In the genomic region with DNA sequence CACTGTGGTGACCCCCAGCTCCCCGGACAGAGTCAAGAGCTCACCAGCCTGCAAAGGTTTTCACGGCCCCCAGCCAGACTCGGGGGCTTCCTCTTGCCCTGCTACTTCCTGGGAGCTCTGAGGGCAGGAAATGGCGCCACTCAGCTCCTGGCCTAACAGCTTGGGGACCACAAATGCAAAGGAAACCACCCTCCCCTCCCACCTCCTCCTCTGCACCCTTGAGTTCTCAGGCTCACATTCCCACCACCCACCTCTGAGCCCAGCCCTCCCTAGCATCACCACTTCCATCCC, we compare ENCODE assay signal across 10 cellular contexts. TPM values are rescaled to one million over a fixed set of nuclear protein-coding genes. Genes with fewer than 3 reads are reported as not detected.
DNase-seq lines count a peak whose midpoint lies in the region; ATAC-seq and TF ChIP-seq lines count a peak whose summit lies in the region.
"Had no signal": no experiment of that assay in that cellular context is flagged by ENCODE, and none has a peak within 500 bp of the region (broad histone marks: within the 10 kb centered on the region; RNA-seq: fewer than 3 reads in every experiment).

No MANE protein-coding gene starts in this region.

- CTCF ChIA-PET in OCI-LY7 (lab: Charles Lee; ENCODE audit: unreplicated experiment), result no interaction called here

- peak overlapping the region; percentile 99 for H3K4me2 ChIP-seq in OCI-LY7 (ENCODE audit: low read length)
- H3K4me2 ChIP-seq in H9 (ENCODE audit: insufficient read depth, insufficient read length, low read length), result no peak overlapping the region

- H3K23me2 ChIP-seq in H9 (ENCODE audit: insufficient read length, low read depth, low read length, poor library complexity, severe bottlenecking), result peaks cover 8% of the 10 kb centered on the region

- H3K9me3 Mint-ChIP-seq in activated naive CD8-positive, alpha-beta T cell treated with anti-CD3 and anti-CD28 coated beads, Interleukin-2, amount 50 U/mL, for 24 hours, result no peaks in the 10 kb centered on the region
- no peaks in the 10 kb centered on the region; a peak in 1 of 5 replicates for H3K9me3 Mint-ChIP-seq in H9
- no peaks in the 10 kb centered on the region for H3K9me3 Mint-ChIP-seq in chondrocyte (ENCODE audit: low read depth)

- H3K4me1 ChIP-seq in OCI-LY7 (ENCODE audit: insufficient read depth, low read length, poor library complexity, severe bottlenecking) (peaks cover 39% of the 10 kb centered on the region), H9 (ENCODE audit: insufficient read depth, low read length) (peaks cover 3% of the 10 kb centered on the region; the same call in 1 of the 2 replicates)

- H2AFZ ChIP-seq in OCI-LY7 (ENCODE audit: low read length), result peak overlapping the region; percentile 79
- no peak overlapping the region for H2AFZ ChIP-seq in H9 (ENCODE audit: low read length)

- peak overlapping the region; percentile 81 for H3K27ac ChIP-seq in OCI-LY7 (ENCODE audit: low read depth, low read length, poor library complexity, severe bottlenecking)
- H3K27ac ChIP-seq in H9 (ENCODE audit: insufficient read length, low read depth, low read length), result no peak overlapping the region
- H3K27ac ChIP-seq: 22Rv1 had no signal

- POLR2A ChIA-PET in OCI-LY7 (lab: Charles Lee), result interaction anchor here (0.7 to 1.1 kb wide), 4 partner anchors 9 to 333 kb away, joined by 3 to 5 read pairs (median 4); partner anchors contain the start of gene HIRIP3

- H2BK12ac ChIP-seq in H9 (ENCODE audit: insufficient read length, low read depth, low read length), result no peak overlapping the region

- no peaks in the 10 kb centered on the region; the same call in 1 of the 2 replicates for H3K27me3 ChIP-seq in H9 (ENCODE audit: insufficient read depth, low read length)

- H3K9me2 ChIP-seq in OCI-LY7 (ENCODE audit: insufficient read depth, low read length), result no peaks in the 10 kb centered on the region

- H3K27ac Mint-ChIP-seq in activated naive CD8-positive, alpha-beta T cell treated with anti-CD3 and anti-CD28 coated beads, Interleukin-2, amount 50 U/mL, for 24 hours, result peak overlapping the region; percentile 99
- H3K27ac Mint-ChIP-seq in H9, result peak overlapping the region in 1 of 3 experiments; percentile 87; a peak in 1 of 7 replicates
- H3K27ac Mint-ChIP-seq in chondrocyte (ENCODE audit: unreplicated experiment), result no peak overlapping the region

- no TSS peak for BruUV-seq in OCI-LY7 (replicated peaks; lab: Mats Ljungman, UMichigan)

- H3K14ac ChIP-seq in H9 (ENCODE audit: insufficient read depth, low read length), result no peak overlapping the region; the same call in 1 of the 2 replicates

- WGBS in H9 (ENCODE audit: extremely low coverage, insufficient read length, low lambda C conversion rate), result no CpG with 5 or more reads among the region's 4 CpGs

- no peak overlapping the region for H3T11ph ChIP-seq in H9 (ENCODE audit: low read length)

- H3K27me3 Mint-ChIP-seq in activated naive CD8-positive, alpha-beta T cell treated with anti-CD3 and anti-CD28 coated beads, Interleukin-2, amount 50 U/mL, for 24 hours, result no peaks in the 10 kb centered on the region
- peaks cover 9% of the 10 kb centered on the region; the same call in 1 of the 2 replicates for H3K27me3 Mint-ChIP-seq in H9 (ENCODE audit: low read depth)
- H3K27me3 Mint-ChIP-seq in chondrocyte (ENCODE audit: low read depth), result no peaks in the 10 kb centered on the region

- H3K79me1 ChIP-seq in H9 (ENCODE audit: insufficient read depth, low read depth, low read length, poor library complexity, severe bottlenecking), result no peaks in the 10 kb centered on the region

- ATAC-seq in activated naive CD8-positive, alpha-beta T cell treated with anti-CD3 and anti-CD28 coated beads, Interleukin-2, amount 50 U/mL, for 24 hours, result peak; percentile 13
- no peak for ATAC-seq in GM21515 (IDR thresholded peaks at IDR 0.05; ENCODE audit: unreplicated experiment)

- DNase-seq in NCI-H526 (lab: John Stamatoyannopoulos, UW), result peak; percentile 24 to 62
- no peak for DNase-seq in NCI-H526 treated with DMSO at 0.1 percent for 48 hours (lab: John Stamatoyannopoulos, UW)
- peak; percentile 67 for DNase-seq in OCI-LY7 (ENCODE audit: low spot score)
- peak; percentile 63 for DNase-seq in activated naive CD8-positive, alpha-beta T cell treated with anti-CD3 and anti-CD28 coated beads, Interleukin-2, amount 50 U/mL, for 24 hours
- DNase-seq in stimulated activated naive CD4-positive, alpha-beta T cell (lab: John Stamatoyannopoulos, UW), result peak; percentile 11 to 65 (median 36)
- DNase-seq in H9, result no peak
- DNase-seq in chondrocyte (ENCODE audit: low spot score), result no peak
- DNase-seq: NCI-H748 treated with DMSO at 0.1 percent for 48 hours had no signal

- TF ChIP-seq CTCF in OCI-LY7 (conservative IDR thresholded peaks at IDR 0.05; ENCODE audit: low read length) (0 out of 2 replicates have a peak, but pooled peaks have one; percentile 17), H9 (conservative IDR thresholded peaks at IDR 0.05) (no peak), chondrocyte (IDR thresholded peaks at IDR 0.05) (no peak)

- no peak overlapping the region for H2BK120ac ChIP-seq in H9 (ENCODE audit: low read depth, low read length, poor library complexity, severe bottlenecking)

- H4K5ac ChIP-seq in H9 (ENCODE audit: insufficient read length, low read depth, low read length), result no peak overlapping the region

- no peak overlapping the region for H4K8ac ChIP-seq in H9 (replicated peaks; ENCODE audit: insufficient read length, low read depth, low read length)

- no peak overlapping the region for H2AK5ac ChIP-seq in H9 (ENCODE audit: insufficient read length, low read length)

- H3K4me3 ChIP-seq in OCI-LY7 (ENCODE audit: low read depth, low read length, poor library complexity, severe bottlenecking), result peak overlapping the region; percentile 78

- no peak overlapping the region for H3K9ac ChIP-seq in H9 (ENCODE audit: extremely low read depth, insufficient read length, low read length)

- H3K79me2 ChIP-seq in OCI-LY7 (ENCODE audit: insufficient read depth, low read depth, low read length) (peaks cover 52% of the 10 kb centered on the region), H9 (ENCODE audit: insufficient read depth, low read length) (no peaks in the 10 kb centered on the region)

- H3K9me3 ChIP-seq in OCI-LY7 (ENCODE audit: low read length), result no peaks in the 10 kb centered on the region
- H3K9me3 ChIP-seq in H9 (ENCODE audit: control insufficient read depth, low read depth, low read length), result no peaks in the 10 kb centered on the region

- peak overlapping the region; percentile 100 for H3K4me3 Mint-ChIP-seq in activated naive CD8-positive, alpha-beta T cell treated with anti-CD3 and anti-CD28 coated beads, Interleukin-2, amount 50 U/mL, for 24 hours
- H3K4me3 Mint-ChIP-seq in H9 (no peak overlapping the region), chondrocyte (ENCODE audit: unreplicated experiment) (no peak overlapping the region)

- H2BK15ac ChIP-seq in H9 (ENCODE audit: low read depth, low read length), result no peak overlapping the region

- H3K4ac ChIP-seq in H9 (ENCODE audit: low read depth, low read length), result no peak overlapping the region

- H2BK5ac ChIP-seq in H9 (ENCODE audit: insufficient read length, low read length), result no peak overlapping the region

- H4K91ac ChIP-seq in H9 (ENCODE audit: insufficient read length, low read depth, low read length), result no peak overlapping the region

- H3K36me3 ChIP-seq in OCI-LY7 (ENCODE audit: insufficient read depth, low read length), result peaks cover 6% of the 10 kb centered on the region; the same call in 1 of the 2 replicates

- H3K18ac ChIP-seq in H9 (ENCODE audit: insufficient read length, low read depth, low read length), result no peak overlapping the region

- H4K20me1 ChIP-seq in OCI-LY7 (ENCODE audit: insufficient read depth, low read length) (no peaks in the 10 kb centered on the region), H9 (ENCODE audit: control insufficient read depth, insufficient read depth, insufficient read length) (no peaks in the 10 kb centered on the region)

- H3K4me1 Mint-ChIP-seq in activated naive CD8-positive, alpha-beta T cell treated with anti-CD3 and anti-CD28 coated beads, Interleukin-2, amount 50 U/mL, for 24 hours, result peaks cover 63% of the 10 kb centered on the region
- peaks cover 30 to 40% of the 10 kb centered on the region in 2 experiments for H3K4me1 Mint-ChIP-seq in H9
- H3K4me1 Mint-ChIP-seq in chondrocyte (ENCODE audit: low read depth), result peaks cover 6% of the 10 kb centered on the region

- intact Hi-C loops in OCI-LY7 (cut with micrococcal nuclease; ENCODE audit: unreplicated experiment), result loop anchor here (5.0 to 10.0 kb wide), 2 partner anchors 35 to 58 kb away; no protein-coding TSS in a partner anchor

- no peak overlapping the region for H2BK20ac ChIP-seq in H9 (ENCODE audit: low read depth, low read length, poor library complexity, severe bottlenecking)

- H3K23ac ChIP-seq in H9 (ENCODE audit: insufficient read length, low read depth, low read length), result no peak overlapping the region

- peaks cover 39% of the 10 kb centered on the region for H3K36me3 Mint-ChIP-seq in activated naive CD8-positive, alpha-beta T cell treated with anti-CD3 and anti-CD28 coated beads, Interleukin-2, amount 50 U/mL, for 24 hours (ENCODE audit: low read depth)
- H3K36me3 Mint-ChIP-seq in H9 (ENCODE audit: insufficient read depth in 1 of 3, low read depth in 3 of 3) (no peaks in the 10 kb centered on the region; a peak in 1 of 7 replicates), chondrocyte (ENCODE audit: low read depth) (no peaks in the 10 kb centered on the region)

- no peak overlapping the region for H3K56ac ChIP-seq in H9 (ENCODE audit: insufficient read length, low read depth, low read length)

RNA-seq across cellular contexts. Expression of gene SPN, which starts 0.4 kb away (rescaled TPM):
- total RNA-seq in OCI-LY7 (2014; rRNA removed; shearing (Covaris generic)), result 43.6 and 59.4 TPM in 2 replicates
- total RNA-seq in OCI-LY7 (2022) (87.6 and 90.5 TPM in 2 replicates), H9 (2021) (0.77 and 1.1 TPM in 2 replicates), chondrocyte (not detected in 3 replicates)

RNA-seq across cellular contexts. Expression of gene QPRT, which starts 16.3 kb away (rescaled TPM):
- 9.4 and 10.6 TPM in 2 replicates for total RNA-seq in OCI-LY7 (2014; rRNA removed; shearing (Covaris generic))
- total RNA-seq in OCI-LY7 (2022) (12.6 and 15.8 TPM in 2 replicates), H9 (2021) (107 TPM in 2 replicates), chondrocyte (19.5 to 21.8 TPM (median 20.7 TPM) in 3 replicates)

Comparison
In these comparisons a context has a peak if more than half of its experiments do, and no peak if none do; other contexts are left out.
1. DNase-seq: peak in NCI-H526 (2 of 2), OCI-LY7 (single experiment), activated naive CD8-positive, alpha-beta T cell treated with anti-CD3 and anti-CD28 coated beads, Interleukin-2, amount 50 U/mL, for 24 hours (single experiment) and stimulated activated naive CD4-positive, alpha-beta T cell (6 of 6); none in NCI-H526 treated with DMSO at 0.1 percent for 48 hours (single experiment), H9 (single experiment) and chondrocyte (single experiment).
2. RNA of gene SPN, which starts 0.4 kb away (total RNA-seq): 43.6 to 90.5 TPM in OCI-LY7; 0.77 to 1.1 TPM in H9 and not detected in chondrocyte; every median in the first group is over 10 times any median in the second.